Comparison of ENCODE assay signal across 1 cellular context in the genomic region with DNA sequence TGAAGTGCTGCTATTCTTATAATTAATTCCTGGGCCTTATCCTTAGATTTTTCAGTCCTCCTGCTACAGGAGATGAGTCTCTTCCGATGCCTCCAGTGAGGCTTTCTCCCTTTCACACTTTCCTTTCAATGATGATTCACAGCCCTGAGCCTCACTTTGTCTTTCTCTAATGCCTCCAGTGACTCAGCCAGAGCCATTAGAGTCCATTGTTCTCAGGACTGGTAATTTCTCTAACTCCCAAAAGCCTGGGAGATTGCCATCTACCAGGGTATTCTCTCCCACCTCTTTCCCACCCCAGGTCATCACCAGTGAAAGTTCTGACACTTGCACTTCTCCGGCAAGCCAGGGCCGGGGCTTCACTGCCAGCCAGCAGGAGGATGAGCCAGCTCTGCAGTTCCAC.
TF ChIP-seq lines count a peak whose summit lies in the region.

No MANE protein-coding gene starts in this region.

TF ChIP-seq in H1, 55 proteins besides CTCF, POLR2A, EP300 and RAD21:
- peak; percentile 21; the same call in 1 of the 2 replicates for TF ChIP-seq MAFK (IDR thresholded peaks at IDR 0.05; ENCODE audit: low read depth, low read length)
- TF ChIP-seq PHF8 (conservative IDR thresholded peaks at IDR 0.05; ENCODE audit: low read depth, low read length): no peak
